In genomic region chr7:140003913-140004382, GRCh38 we compare ENCODE assay signal across 8 cellular contexts. TPM values are rescaled to one million over a fixed set of nuclear protein-coding genes. Genes with fewer than 3 reads are reported as not detected.
DNase-seq lines count a peak whose midpoint lies in the region; ATAC-seq and TF ChIP-seq lines count a peak whose summit lies in the region.

No MANE protein-coding gene starts in this region.

- POLR2A ChIA-PET in HEK293T (lab: Yijun Ruan, JAX), result no interaction called here
- POLR2A ChIA-PET in naive thymus-derived CD8-positive, alpha-beta T cell (lab: Charles Lee), result no interaction called here

- no peak overlapping the region for H3K4me3 Mint-ChIP-seq in effector memory CD8-positive, alpha-beta T cell
- no peak overlapping the region for H3K4me3 Mint-ChIP-seq in naive thymus-derived CD8-positive, alpha-beta T cell

- ATAC-seq in effector memory CD8-positive, alpha-beta T cell (replicated peaks), result no peak
- no peak for ATAC-seq in naive thymus-derived CD8-positive, alpha-beta T cell
- no peak for ATAC-seq in GM19324 (IDR thresholded peaks at IDR 0.05; ENCODE audit: low FRiP score, unreplicated experiment)

- H3K36me3 Mint-ChIP-seq in effector memory CD8-positive, alpha-beta T cell (ENCODE audit: insufficient read depth), result no peaks in the 10 kb centered on the region
- H3K36me3 Mint-ChIP-seq in naive thymus-derived CD8-positive, alpha-beta T cell, result no peaks in the 10 kb centered on the region

- no peaks in the 10 kb centered on the region for H3K9me3 Mint-ChIP-seq in effector memory CD8-positive, alpha-beta T cell
- no peaks in the 10 kb centered on the region for H3K9me3 Mint-ChIP-seq in naive thymus-derived CD8-positive, alpha-beta T cell

- in situ Hi-C loops in SK-MEL-5 (cut with HindIII; ENCODE audit: low pct_unique_long_range_greater_than_20kb, low sequenced_read_pairs), result loop anchor here (25.0 kb wide), 1 partner anchor 517 kb away; the partner anchor contains the start of gene KLRG2

- H3K4me1 Mint-ChIP-seq in effector memory CD8-positive, alpha-beta T cell (ENCODE audit: low read depth in 2 of 2), result no peaks in the 10 kb centered on the region
- no peaks in the 10 kb centered on the region for H3K4me1 Mint-ChIP-seq in naive thymus-derived CD8-positive, alpha-beta T cell

- DNase-seq in NCI-H2081 (lab: John Stamatoyannopoulos, UW) (peak; percentile 18 to 50), NCI-H2081 treated with DMSO at 0.1 percent for 48 hours (lab: John Stamatoyannopoulos, UW) (no peak), HEK293T (ENCODE audit: extremely low spot score) (peak; percentile 73), SK-MEL-5 (ENCODE audit: low read depth, low spot score) (peak; percentile 81), ureter (ENCODE audit: low spot score) (no peak)
- peak; percentile 7 to 15 (median 11) for DNase-seq in effector memory CD8-positive, alpha-beta T cell
- peak in 6 of 10 donors; percentile 9 to 32 (median 22) for DNase-seq in naive thymus-derived CD8-positive, alpha-beta T cell

- H3K27ac Mint-ChIP-seq in effector memory CD8-positive, alpha-beta T cell, result peak overlapping the region in 1 of 2 donors; percentile 7
- peak overlapping the region in 1 of 10 donors; percentile 68 for H3K27ac Mint-ChIP-seq in naive thymus-derived CD8-positive, alpha-beta T cell

- CTCF ChIA-PET in HEK293T (lab: Yijun Ruan, JAX), result interaction anchor here (0.6 to 2.1 kb wide), 5 partner anchors 13 to 504 kb away, joined by 3 to 13 read pairs (median 4); no protein-coding TSS in a partner anchor

- peaks cover 0 to 6% of the 10 kb centered on the region in 2 donors for H3K27me3 Mint-ChIP-seq in effector memory CD8-positive, alpha-beta T cell
- H3K27me3 Mint-ChIP-seq in naive thymus-derived CD8-positive, alpha-beta T cell, result no peaks in the 10 kb centered on the region

TF ChIP-seq in HEK293T, 16 proteins besides CTCF, POLR2A, EP300 and RAD21:
- TF ChIP-seq NFRKB (IDR thresholded peaks at IDR 0.05), result no peak

RNA-seq across cellular contexts. Expression of gene PARP12, which starts 58.8 kb away (rescaled TPM):
- total RNA-seq in SK-MEL-5 (2014; rRNA removed; shearing (Covaris generic)), result 15.1 and 21.6 TPM in 2 replicates
- polyA plus RNA-seq in SK-MEL-5 (2015; cell fraction: cytosol; rRNA removed), result 16.3 and 19.3 TPM in 2 replicates
- 60.3 and 79.8 TPM in 2 replicates for polyA plus RNA-seq in SK-MEL-5 (2015; cell fraction: nucleus; rRNA removed)
- 100 to 1,000 TPM; 105 to 106 TPM for total RNA-seq in naive thymus-derived CD8-positive, alpha-beta T cell
- polyA plus RNA-seq in naive thymus-derived CD8-positive, alpha-beta T cell, result 10 to 100 TPM; 18.9 to 34.6 (median 28.1) TPM
- total RNA-seq in ureter, result 54.2 TPM

Comparison
In these comparisons a context has a peak if more than half of its experiments do, and no peak if none do; other contexts are left out.
1. DNase-seq: peak in NCI-H2081 (2 of 2), HEK293T (single experiment), SK-MEL-5 (single experiment), effector memory CD8-positive, alpha-beta T cell (3 of 3) and naive thymus-derived CD8-positive, alpha-beta T cell (6 of 10); none in NCI-H2081 treated with DMSO at 0.1 percent for 48 hours (single experiment) and ureter (single experiment).